In genomic region chr3:128995737-128996136, GRCh38 we compare ENCODE assay signal across 17 cellular contexts. TPM values are rescaled to one million over a fixed set of nuclear protein-coding genes. Genes with fewer than 3 reads are reported as not detected.
"Had no signal": no experiment of that assay in that cellular context is flagged by ENCODE, and none has a peak within 500 bp of the region (broad histone marks: within the 10 kb centered on the region; RNA-seq: fewer than 3 reads in every experiment).

No MANE protein-coding gene starts in this region.

- H3K4me3 Mint-ChIP-seq: activated CD4-positive, alpha-beta memory T cell treated with anti-CD3 and anti-CD28 coated beads, Interleukin-2, amount 10 ng/mL, durations not matched to agents 7 days and 5 days; activated naive CD8-positive, alpha-beta T cell treated with anti-CD3 and anti-CD28 coated beads, Interleukin-2, amount 10 ng/mL, durations not matched to agents 7 days and 5 days; activated T-cell treated with anti-CD3 and anti-CD28 coated beads, Interleukin-2, amount 50 U/mL, for 4 hours; nephron progenitor cell had no signal

- H3K27me3 ChIP-seq: ovary had no signal

- ATAC-seq: activated T-cell treated with anti-CD3 and anti-CD28 coated beads, Interleukin-2, amount 50 U/mL, for 4 hours; effector memory CD8-positive, alpha-beta T cell had no signal

- H3K4me3 ChIP-seq: ovary, upper lobe of left lung had no signal

- H3K27ac Mint-ChIP-seq: activated CD4-positive, alpha-beta memory T cell treated with anti-CD3 and anti-CD28 coated beads, Interleukin-2, amount 10 ng/mL, durations not matched to agents 7 days and 5 days; activated naive CD8-positive, alpha-beta T cell treated with anti-CD3 and anti-CD28 coated beads, Interleukin-2, amount 10 ng/mL, durations not matched to agents 7 days and 5 days; effector memory CD8-positive, alpha-beta T cell; nephron progenitor cell had no signal

- H3K9me3 ChIP-seq: ovary, upper lobe of left lung had no signal

- H3K27ac ChIP-seq: ovary, upper lobe of left lung had no signal

- H3K36me3 Mint-ChIP-seq: activated naive CD8-positive, alpha-beta T cell treated with anti-CD3 and anti-CD28 coated beads, Interleukin-2, amount 10 ng/mL, durations not matched to agents 7 days and 5 days had no signal

- H3K36me3 ChIP-seq: ovary, upper lobe of left lung had no signal

- DNase-seq: activated CD4-positive, alpha-beta memory T cell treated with anti-CD3 and anti-CD28 coated beads, Interleukin-2, amount 10 ng/mL, durations not matched to agents 7 days and 5 days; activated CD4-positive, alpha-beta T cell treated with anti-CD3 and anti-CD28 coated beads for 4 hours; activated gamma-delta T cell treated with Interleukin-2 at 50 U/mL for 16 hours; activated naive CD8-positive, alpha-beta T cell treated with anti-CD3 and anti-CD28 coated beads, Interleukin-2, amount 10 ng/mL, durations not matched to agents 7 days and 5 days; activated T-cell treated with anti-CD3 and anti-CD28 coated beads, Interleukin-2, amount 50 U/mL, for 4 hours; anterior cingulate cortex; dermis blood vessel endothelial cell; effector memory CD8-positive, alpha-beta T cell; head of caudate nucleus; mesendoderm; nephron progenitor cell; stimulated activated CD4-positive, alpha-beta T cell treated with anti-CD3 and anti-CD28 coated beads, Interleukin-4, amount 100 ng/mL, for 24 hours; T-helper 2 cell; upper lobe of left lung had no signal

- H3K9me3 Mint-ChIP-seq: activated CD4-positive, alpha-beta memory T cell treated with anti-CD3 and anti-CD28 coated beads, Interleukin-2, amount 10 ng/mL, durations not matched to agents 7 days and 5 days; activated naive CD8-positive, alpha-beta T cell treated with anti-CD3 and anti-CD28 coated beads, Interleukin-2, amount 10 ng/mL, durations not matched to agents 7 days and 5 days; activated T-cell treated with anti-CD3 and anti-CD28 coated beads, Interleukin-2, amount 50 U/mL, for 4 hours; effector memory CD8-positive, alpha-beta T cell had no signal

RNA-seq across cellular contexts. Expression of gene CFAP92, which starts 1.9 kb away (rescaled TPM):
- total RNA-seq: chondrocyte, epithelial cell of proximal tubule had no signal

RNA-seq across cellular contexts. Expression of gene EFCC1, which starts 5.4 kb away (rescaled TPM):
- total RNA-seq: activated CD4-positive, alpha-beta memory T cell treated with anti-CD3 and anti-CD28 coated beads, Interleukin-2, amount 10 ng/mL, durations not matched to agents 7 days and 5 days; chondrocyte; epithelial cell of proximal tubule had no signal
